ENCODE assay signal across 8 cellular contexts in genomic region chr14:56580317-56580711, GRCh38. TPM values are rescaled to one million over a fixed set of nuclear protein-coding genes. Genes with fewer than 3 reads are reported as not detected.
DNase-seq lines count a peak whose midpoint lies in the region; ATAC-seq and TF ChIP-seq lines count a peak whose summit lies in the region.

No MANE protein-coding gene starts in this region.

- POLR2A ChIA-PET in Caco-2 (lab: Charles Lee): interaction anchor here (0.5 to 1.0 kb wide), 2 partner anchors 12 to 18 kb away, joined by 3 to 4 read pairs; no protein-coding TSS in a partner anchor

- H3K27me3 ChIP-seq in Caco-2 (replicated peaks; ENCODE audit: control insufficient read depth, insufficient read depth, low read length) (no peaks in the 10 kb centered on the region), right lobe of liver (no peaks in the 10 kb centered on the region), uterus (no peaks in the 10 kb centered on the region)

- 3% methylated on average over 6 of the region's 6 CpGs for WGBS in right lobe of liver (ENCODE audit: insufficient coverage, low coverage, low lambda C conversion rate, missing lambda C conversion rate)

- H3K27me3 Mint-ChIP-seq in Caco-2 (ENCODE audit: insufficient read depth, unreplicated experiment): no peaks in the 10 kb centered on the region
- H3K27me3 Mint-ChIP-seq in activated naive CD8-positive, alpha-beta T cell treated with anti-CD3 and anti-CD28 coated beads for 36 hours: no peaks in the 10 kb centered on the region

- no peaks in the 10 kb centered on the region for H3K36me3 ChIP-seq in Caco-2 (ENCODE audit: control insufficient read depth, insufficient read depth, low read length)
- H3K36me3 ChIP-seq in right lobe of liver: no peaks in the 10 kb centered on the region
- no peaks in the 10 kb centered on the region for H3K36me3 ChIP-seq in uterus

- peak overlapping the region; percentile 86 for H3K4me3 ChIP-seq in Caco-2 (ENCODE audit: low read depth, low read length)
- H3K4me3 ChIP-seq in right lobe of liver: peak overlapping the region; percentile 83 to 99 (median 95)
- peak overlapping the region; percentile 52 to 92 for H3K4me3 ChIP-seq in uterus

- CTCF ChIA-PET in Caco-2 (lab: Charles Lee): interaction anchor here (0.7 to 1.0 kb wide), 4 partner anchors 10 to 86 kb away, joined by 3 to 5 read pairs (median 4); no protein-coding TSS in a partner anchor

- peak overlapping the region in 2 of 3 donors; percentile 85 to 90 for H3K27ac ChIP-seq in right lobe of liver
- H3K27ac ChIP-seq in uterus: peak overlapping the region; percentile 79 to 82

- no peaks in the 10 kb centered on the region for H3K9me3 Mint-ChIP-seq in Caco-2 (ENCODE audit: unreplicated experiment)
- no peaks in the 10 kb centered on the region for H3K9me3 Mint-ChIP-seq in activated naive CD8-positive, alpha-beta T cell treated with anti-CD3 and anti-CD28 coated beads for 36 hours

- peak overlapping the region; percentile 91 for H3K27ac Mint-ChIP-seq in Caco-2 (ENCODE audit: unreplicated experiment)
- peak overlapping the region; percentile 88 for H3K27ac Mint-ChIP-seq in activated naive CD8-positive, alpha-beta T cell treated with anti-CD3 and anti-CD28 coated beads for 36 hours

- TF ChIP-seq POLR2A in right lobe of liver (IDR thresholded peaks at IDR 0.05) (no peak), uterus (IDR thresholded peaks at IDR 0.05) (no peak)

- H3K4me3 Mint-ChIP-seq in Caco-2 (ENCODE audit: unreplicated experiment): peak overlapping the region; percentile 78
- peak overlapping the region; percentile 90 for H3K4me3 Mint-ChIP-seq in activated naive CD8-positive, alpha-beta T cell treated with anti-CD3 and anti-CD28 coated beads for 36 hours

- no peak for DNase-seq in Caco-2
- no peak for DNase-seq in activated naive CD8-positive, alpha-beta T cell treated with anti-CD3 and anti-CD28 coated beads for 36 hours
- DNase-seq in right lobe of liver: no peak
- DNase-seq in uterus: no peak
- no peak for DNase-seq in KG1 (lab: John Stamatoyannopoulos, UW)
- no peak for DNase-seq in NCI-H82 (lab: John Stamatoyannopoulos, UW)

- TF ChIP-seq CTCF in Caco-2 (IDR thresholded peaks at IDR 0.05; ENCODE audit: insufficient read depth in 1 of 2, low read depth in 1 of 2, low read length in 1 of 2, severe bottlenecking in 1 of 2, unreplicated experiment in 1 of 2) (no peak), right lobe of liver (IDR thresholded peaks at IDR 0.05) (no peak), uterus (IDR thresholded peaks at IDR 0.05) (no peak)

- H3K4me1 Mint-ChIP-seq in Caco-2 (ENCODE audit: low read depth, unreplicated experiment): peaks cover 7% of the 10 kb centered on the region
- peaks cover 29% of the 10 kb centered on the region for H3K4me1 Mint-ChIP-seq in activated naive CD8-positive, alpha-beta T cell treated with anti-CD3 and anti-CD28 coated beads for 36 hours

- H3K4me1 ChIP-seq in Caco-2 (peaks cover 12% of the 10 kb centered on the region; the same call in 1 of the 2 replicates), right lobe of liver (peaks cover 0 to 17% (median 2%) of the 10 kb centered on the region in 4 donors), uterus (peaks cover 0 to 9% of the 10 kb centered on the region in 2 donors)

- intact Hi-C loops in Caco-2 (cut with micrococcal nuclease; ENCODE audit: unreplicated experiment): no loop called here
- intact Hi-C loops in right lobe of liver (cut with DNase I): no loop called here
- intact Hi-C loops in uterus (cut with DNase I; ENCODE audit: low total_unique reads): no loop called here

- ATAC-seq in HG03342 (IDR thresholded peaks at IDR 0.05; ENCODE audit: unreplicated experiment): peak; percentile 6
- ATAC-seq in right lobe of liver: no peak
- ATAC-seq in GM18517 (IDR thresholded peaks at IDR 0.05; ENCODE audit: unreplicated experiment): no peak

- H3K9me3 ChIP-seq in Caco-2: no peaks in the 10 kb centered on the region
- H3K9me3 ChIP-seq in right lobe of liver: no peaks in the 10 kb centered on the region
- H3K9me3 ChIP-seq in uterus: no peaks in the 10 kb centered on the region

- no TSS peak for BruUV-seq in Caco-2 (replicated peaks; lab: Mats Ljungman, UMichigan)

- no peaks in the 10 kb centered on the region for H3K36me3 Mint-ChIP-seq in Caco-2 (ENCODE audit: insufficient read depth, unreplicated experiment)
- peaks cover 4% of the 10 kb centered on the region for H3K36me3 Mint-ChIP-seq in activated naive CD8-positive, alpha-beta T cell treated with anti-CD3 and anti-CD28 coated beads for 36 hours

RNA-seq across cellular contexts. Expression of gene TMEM260, which starts 0.7 kb away (rescaled TPM):
- total RNA-seq in Caco-2 (2022) (24.6 and 32.3 TPM in 2 replicates), right lobe of liver (10 to 100 TPM; 10.0 to 14.9 (median 11.5) TPM), uterus (10 to 100 TPM in 3 of 4 donors, 1 to 10 TPM in 1; 6.9 to 35.9 (median 24.4) TPM)
- 1 to 10 TPM; 8.7 to 8.8 TPM for total RNA-seq in activated naive CD8-positive, alpha-beta T cell treated with anti-CD3 and anti-CD28 coated beads for 36 hours
